ENCODE assay signal across 8 cellular contexts in genomic region chr11:67389477-67389876, GRCh38. TPM values are rescaled to one million over a fixed set of nuclear protein-coding genes. Genes with fewer than 3 reads are reported as not detected.
DNase-seq lines count a peak whose midpoint lies in the region; ATAC-seq, FAIRE-seq and TF ChIP-seq lines count a peak whose summit lies in the region.

No MANE protein-coding gene starts in this region.

- TF ChIP-seq CTCF in Panc1 (IDR thresholded peaks at IDR 0.05) (no peak; the same call in 1 of the 2 replicates), kidney (IDR thresholded peaks at IDR 0.05; ENCODE audit: borderline replicate concordance, extremely low read depth, insufficient read depth) (peak; percentile 48), tibial nerve (IDR thresholded peaks at IDR 0.05) (peak; percentile 19 to 51 (median 29))

- H3K27ac Mint-ChIP-seq in activated naive CD8-positive, alpha-beta T cell, result peak overlapping the region; percentile 72

- no peaks in the 10 kb centered on the region for H3K27me3 ChIP-seq in Panc1 (ENCODE audit: control insufficient read depth, insufficient read depth, low read length)
- H3K27me3 ChIP-seq in tibial nerve, result no peaks in the 10 kb centered on the region

- POLR2A ChIA-PET in Panc1 (lab: Charles Lee), result no interaction called here

- H3K36me3 ChIP-seq in Panc1 (ENCODE audit: control insufficient read depth, insufficient read depth, low read length) (no peaks in the 10 kb centered on the region), kidney (ENCODE audit: control insufficient read depth in 1 of 2, insufficient read depth in 2 of 2, low read length in 2 of 2) (no peaks in the 10 kb centered on the region), tibial nerve (peaks cover 0 to 12% (median 0%) of the 10 kb centered on the region in 3 donors)

- TF ChIP-seq EP300 in tibial nerve (IDR thresholded peaks at IDR 0.05), result no peak

- 56 to 61% methylated on average over 6 of the region's 6 CpGs for WGBS in tibial nerve, 2 donors

- H3K9me3 Mint-ChIP-seq in activated naive CD8-positive, alpha-beta T cell (ENCODE audit: low read depth), result no peaks in the 10 kb centered on the region

- no peak for FAIRE-seq in kidney (lab: Jason Lieb, UNC)

- DNase-seq in activated gamma-delta T cell treated with Interleukin-2 at 50 U/mL for 16 hours, result peak; percentile 69
- no peak for DNase-seq in activated gamma-delta T cell (lab: John Stamatoyannopoulos, UW)
- DNase-seq in Panc1 (ENCODE audit: low read depth, low spot score), result peak; percentile 38
- no peak for DNase-seq in kidney
- DNase-seq in tibial nerve (ENCODE audit: low spot score in 2 of 2), result peak in 1 of 2 donors; percentile 41
- DNase-seq in hepatic stellate cell (ENCODE audit: low spot score), result no peak

- H3K4me1 Mint-ChIP-seq in activated naive CD8-positive, alpha-beta T cell (ENCODE audit: low read depth), result peaks cover 32% of the 10 kb centered on the region

- no peak for TF ChIP-seq POLR2A in tibial nerve (IDR thresholded peaks at IDR 0.05)

- no peaks in the 10 kb centered on the region for H3K9me3 ChIP-seq in Panc1 (ENCODE audit: control insufficient read depth, insufficient read depth, low read depth, low read length)
- H3K9me3 ChIP-seq in kidney (ENCODE audit: control insufficient read depth in 1 of 2, low read length in 2 of 2), result no peaks in the 10 kb centered on the region
- H3K9me3 ChIP-seq in tibial nerve, result no peaks in the 10 kb centered on the region

- no TSS peak for BruUV-seq in Panc1 (replicated peaks; lab: Mats Ljungman, UMichigan)

- ATAC-seq in Panc1 (peak; percentile 51), HG03280 (IDR thresholded peaks at IDR 0.05; ENCODE audit: unreplicated experiment) (no peak)

- H3K36me3 Mint-ChIP-seq in activated naive CD8-positive, alpha-beta T cell, result no peaks in the 10 kb centered on the region

- CTCF ChIA-PET in Panc1 (lab: Charles Lee), result interaction anchor here (1.2 to 1.3 kb wide), 2 partner anchors 9 to 43 kb away, joined by 3 to 5 read pairs; no protein-coding TSS in a partner anchor

- intact Hi-C loops in Panc1 (cut with micrococcal nuclease; ENCODE audit: unreplicated experiment), result loop anchor here (10.0 kb wide), 1 partner anchor 125 kb away; the partner anchor contains the start of gene GRK2
- intact Hi-C loops in kidney (cut with DNase I), result no loop called here

- H3K27ac ChIP-seq in Panc1 (ENCODE audit: low read length) (no peak overlapping the region), kidney (ENCODE audit: low read depth in 2 of 2, low read length in 2 of 2) (no peak overlapping the region), tibial nerve (no peak overlapping the region)

- H3K4me3 Mint-ChIP-seq in activated naive CD8-positive, alpha-beta T cell, result peak overlapping the region; percentile 73

- no peak overlapping the region for H3K9ac ChIP-seq in kidney (ENCODE audit: low read length in 2 of 2)

- H3K4me1 ChIP-seq in Panc1 (ENCODE audit: control insufficient read depth, insufficient read depth, low read length) (peaks cover 14% of the 10 kb centered on the region), kidney (ENCODE audit: control insufficient read depth in 1 of 2, insufficient read depth in 1 of 2, low read depth in 1 of 2, low read length in 2 of 2) (peaks cover 4 to 14% of the 10 kb centered on the region in 2 donors), tibial nerve (peaks cover 0 to 42% (median 17%) of the 10 kb centered on the region in 4 donors)

- H3K27me3 Mint-ChIP-seq in activated naive CD8-positive, alpha-beta T cell, result no peaks in the 10 kb centered on the region

- in situ Hi-C loops in Panc1 (cut with HindIII; ENCODE audit: low pct_unique_long_range_greater_than_20kb, low sequenced_read_pairs), result no loop called here

- no peak overlapping the region for H3K4me3 ChIP-seq in Panc1 (ENCODE audit: low read depth in 2 of 2, low read length in 2 of 2)
- H3K4me3 ChIP-seq in kidney (ENCODE audit: low read length in 2 of 2), result no peak overlapping the region
- no peak overlapping the region for H3K4me3 ChIP-seq in tibial nerve

RNA-seq across cellular contexts. Expression of gene RAD9A, which starts 2.3 kb away (rescaled TPM):
- total RNA-seq in Panc1 (2021; ENCODE audit: unreplicated experiment), result 33.1 TPM
- 24.4 TPM for polyA plus RNA-seq in Panc1 (2012; ENCODE audit: insufficient read length)
- 17.8 TPM for total RNA-seq in kidney
- 16.4 TPM for polyA plus RNA-seq in kidney (ENCODE audit: insufficient read depth, low read depth, low replicate concordance)
- total RNA-seq in tibial nerve, result 10 to 100 TPM; 22.7 to 39.0 (median 36.4) TPM

RNA-seq across cellular contexts. Expression of gene PPP1CA, which starts 12.2 kb away (rescaled TPM):
- total RNA-seq in Panc1 (2021; ENCODE audit: unreplicated experiment) (361 TPM), kidney (155 TPM), tibial nerve (10 to 100 TPM; 50.6 to 97.8 (median 72.7) TPM)
- 412 TPM for polyA plus RNA-seq in Panc1 (2012; ENCODE audit: insufficient read length)
- 210 TPM for polyA plus RNA-seq in kidney (ENCODE audit: insufficient read depth, low read depth, low replicate concordance)

RNA-seq across cellular contexts. Expression of gene TBC1D10C, which starts 14.4 kb away (rescaled TPM):
- 0.33 TPM for total RNA-seq in Panc1 (2021; ENCODE audit: unreplicated experiment)
- 0.68 TPM for polyA plus RNA-seq in Panc1 (2012; ENCODE audit: insufficient read length)
- 13.9 TPM for total RNA-seq in kidney
- polyA plus RNA-seq in kidney (ENCODE audit: insufficient read depth, low read depth, low replicate concordance), result 1.7 TPM
- 1 to 10 TPM; 1.5 to 4.5 (median 2.2) TPM for total RNA-seq in tibial nerve

RNA-seq across cellular contexts. Expression of gene CLCF1, which starts 16.1 kb away (rescaled TPM):
- 9.3 TPM for total RNA-seq in Panc1 (2021; ENCODE audit: unreplicated experiment)
- polyA plus RNA-seq in Panc1 (2012; ENCODE audit: insufficient read length), result 9.0 TPM
- total RNA-seq in kidney, result 15.8 TPM
- 5.7 TPM for polyA plus RNA-seq in kidney (ENCODE audit: insufficient read depth, low read depth, low replicate concordance)
- total RNA-seq in tibial nerve, result 10 to 100 TPM in 1 of 4 donors, 1 to 10 TPM in 3; 3.7 to 23.1 (median 5.9) TPM

RNA-seq across cellular contexts. Expression of gene CARNS1, which starts 26.0 kb away (rescaled TPM):
- total RNA-seq in Panc1 (2021; ENCODE audit: unreplicated experiment) (1.0 TPM), kidney (1.7 TPM), tibial nerve (1 to 10 TPM; 1.8 to 5.9 (median 4.3) TPM)
- 1.4 TPM for polyA plus RNA-seq in Panc1 (2012; ENCODE audit: insufficient read length)
- 0.80 TPM for polyA plus RNA-seq in kidney (ENCODE audit: insufficient read depth, low read depth, low replicate concordance)

Comparison
In these comparisons a context has a peak if more than half of its experiments do, and no peak if none do; other contexts are left out.
1. DNase-seq: peak in activated gamma-delta T cell treated with Interleukin-2 at 50 U/mL for 16 hours (single experiment) and Panc1 (single experiment); none in activated gamma-delta T cell (single experiment), kidney (single experiment) and hepatic stellate cell (single experiment).